ENCODE assay signal across 8 cellular contexts in the genomic region with DNA sequence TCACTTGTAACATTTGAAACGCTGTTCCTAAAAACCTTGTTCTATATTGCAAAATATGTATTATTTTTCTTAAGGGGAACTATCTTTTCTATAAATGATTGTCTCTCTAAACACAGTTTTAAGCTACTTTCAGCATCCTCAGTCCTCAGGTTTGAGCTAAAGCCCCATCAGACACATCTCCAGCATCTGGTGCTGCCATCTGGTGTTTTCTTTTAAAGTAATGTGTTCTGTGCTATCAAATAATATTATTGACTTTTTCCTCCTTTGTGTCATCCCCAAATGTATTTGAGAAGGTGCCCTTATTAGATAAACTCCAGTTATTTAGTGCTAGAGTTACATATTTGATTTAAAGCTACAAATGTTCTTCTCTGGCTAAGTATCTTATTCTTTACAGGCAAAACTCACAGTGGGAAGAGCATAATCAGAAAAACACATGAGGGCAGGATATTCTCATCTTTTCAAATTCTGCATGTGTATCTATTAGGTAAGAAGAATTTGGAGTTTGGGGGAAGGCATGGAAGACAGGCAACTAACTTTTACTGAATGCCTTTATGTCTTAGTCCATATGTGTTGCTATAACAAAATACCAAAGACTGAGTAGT. TPM values are rescaled to one million over a fixed set of nuclear protein-coding genes. Genes with fewer than 3 reads are reported as not detected.
DNase-seq lines count a peak whose midpoint lies in the region; ATAC-seq and TF ChIP-seq lines count a peak whose summit lies in the region.

No MANE protein-coding gene starts in this region.

- intact Hi-C loops in Calu3 (cut with micrococcal nuclease; ENCODE audit: unreplicated experiment), result loop anchor here (1.0 to 2.0 kb wide), 3 partner anchors 56 to 190 kb away; no protein-coding TSS in a partner anchor
- intact Hi-C loops in activated CD4-positive, alpha-beta memory T cell treated with anti-CD3 and anti-CD28 coated beads for 36 hours (cut with micrococcal nuclease), result no loop called here

- H3K27me3 Mint-ChIP-seq in Calu3 (ENCODE audit: unreplicated experiment) (no peaks in the 10 kb centered on the region), T-cell (peaks cover 0 to 6% of the 10 kb centered on the region in 2 donors)
- H3K27me3 Mint-ChIP-seq in activated CD4-positive, alpha-beta memory T cell treated with anti-CD3 and anti-CD28 coated beads for 36 hours, result peaks cover 2% of the 10 kb centered on the region

- POLR2A ChIA-PET in T-cell (lab: Charles Lee), result no interaction called here
- POLR2A ChIA-PET in activated CD4-positive, alpha-beta memory T cell treated with anti-CD3 and anti-CD28 coated beads for 36 hours (lab: Charles Lee), result no interaction called here

- WGBS in upper lobe of left lung, 2 donors, result 53 to 60% methylated on average over 1 of the region's 1 CpG

- no peak for TF ChIP-seq POLR2A in upper lobe of left lung (IDR thresholded peaks at IDR 0.05)

- no peak for TF ChIP-seq EP300 in upper lobe of left lung (IDR thresholded peaks at IDR 0.05)

- TF ChIP-seq CTCF in Calu3 (IDR thresholded peaks at IDR 0.05; ENCODE audit: unreplicated experiment) (peak; percentile 35), WERI-Rb-1 (IDR thresholded peaks at IDR 0.05; ENCODE audit: low read depth, low read length) (no peak), upper lobe of left lung (IDR thresholded peaks at IDR 0.05) (no peak)

- no peak for ATAC-seq in stimulated activated naive CD8-positive, alpha-beta T cell treated with anti-CD3 and anti-CD28 coated beads, Interleukin-15, Interleukin-2, amounts not matched to agents 100 U/mL and 50 U/mL, for 24 hours
- ATAC-seq in upper lobe of left lung (ENCODE audit: low FRiP score in 2 of 2) (no peak), T-cell (replicated peaks in 1 of 4) (no peak)

- H3K4me1 ChIP-seq in upper lobe of left lung, result no peaks in the 10 kb centered on the region

- H3K36me3 Mint-ChIP-seq in Calu3 (ENCODE audit: insufficient read depth, unreplicated experiment) (no peaks in the 10 kb centered on the region), T-cell (no peaks in the 10 kb centered on the region)
- no peaks in the 10 kb centered on the region for H3K36me3 Mint-ChIP-seq in activated CD4-positive, alpha-beta memory T cell treated with anti-CD3 and anti-CD28 coated beads for 36 hours

- H3K36me3 ChIP-seq in WERI-Rb-1 (no peaks in the 10 kb centered on the region), upper lobe of left lung (no peaks in the 10 kb centered on the region)

- H3K9me3 ChIP-seq in WERI-Rb-1 (ENCODE audit: severe bottlenecking), result no peaks in the 10 kb centered on the region
- no peaks in the 10 kb centered on the region for H3K9me3 ChIP-seq in upper lobe of left lung

- no peak overlapping the region for H3K27ac Mint-ChIP-seq in Calu3 (ENCODE audit: unreplicated experiment)
- no peak overlapping the region for H3K27ac Mint-ChIP-seq in T-cell
- H3K27ac Mint-ChIP-seq in activated CD4-positive, alpha-beta memory T cell treated with anti-CD3 and anti-CD28 coated beads for 36 hours, result no peak overlapping the region

- H3K9me3 Mint-ChIP-seq in Calu3 (ENCODE audit: low read depth, unreplicated experiment) (no peaks in the 10 kb centered on the region), T-cell (no peaks in the 10 kb centered on the region)
- H3K9me3 Mint-ChIP-seq in activated CD4-positive, alpha-beta memory T cell treated with anti-CD3 and anti-CD28 coated beads for 36 hours, result no peaks in the 10 kb centered on the region

- H3K27me3 ChIP-seq in WERI-Rb-1 (ENCODE audit: insufficient read depth, low read depth, severe bottlenecking) (no peaks in the 10 kb centered on the region), upper lobe of left lung (no peaks in the 10 kb centered on the region)

- peak overlapping the region; percentile 41 for H3K27ac ChIP-seq in WERI-Rb-1
- no peak overlapping the region for H3K27ac ChIP-seq in upper lobe of left lung

- no TSS peak for BruUV-seq in Calu3 (replicated peaks; lab: Mats Ljungman, UMichigan)

- no peak overlapping the region for H3K4me3 Mint-ChIP-seq in Calu3 (ENCODE audit: low read depth, unreplicated experiment)
- H3K4me3 Mint-ChIP-seq in T-cell, result no peak overlapping the region
- H3K4me3 Mint-ChIP-seq in activated CD4-positive, alpha-beta memory T cell treated with anti-CD3 and anti-CD28 coated beads for 36 hours, result no peak overlapping the region

- DNase-seq in Calu3 (peak; percentile 36), HPDE6-E6E7 (ENCODE audit: extremely low spot score) (peak; percentile 39), WERI-Rb-1 (peak; percentile 38), left kidney (ENCODE audit: low read depth, low spot score) (peak; percentile 56), upper lobe of left lung (no peak), T-cell (no peak)
- DNase-seq in stimulated activated naive CD8-positive, alpha-beta T cell treated with anti-CD3 and anti-CD28 coated beads, Interleukin-15, Interleukin-2, amounts not matched to agents 100 U/mL and 50 U/mL, for 24 hours, result no peak
- no peak for DNase-seq in activated CD4-positive, alpha-beta memory T cell treated with anti-CD3 and anti-CD28 coated beads for 36 hours

- H3K4me1 Mint-ChIP-seq in Calu3 (ENCODE audit: low read depth, unreplicated experiment) (peaks cover 3% of the 10 kb centered on the region), T-cell (peaks cover 8 to 13% (median 9%) of the 10 kb centered on the region in 3 donors)
- H3K4me1 Mint-ChIP-seq in activated CD4-positive, alpha-beta memory T cell treated with anti-CD3 and anti-CD28 coated beads for 36 hours (ENCODE audit: low read depth), result peaks cover 7% of the 10 kb centered on the region

- H3K4me3 ChIP-seq in WERI-Rb-1 (ENCODE audit: low read depth, low read length), result no peak overlapping the region
- no peak overlapping the region for H3K4me3 ChIP-seq in upper lobe of left lung

- CTCF ChIA-PET in Calu3 (lab: Charles Lee), result interaction anchor here (0.6 to 2.4 kb wide), 7 partner anchors 14 to 194 kb away, joined by 3 to 25 read pairs (median 6); no protein-coding TSS in a partner anchor
- CTCF ChIA-PET in T-cell (lab: Charles Lee), result interaction anchor here (0.5 to 0.6 kb wide), 2 partner anchors 55 to 128 kb away, joined by 3 read pairs; no protein-coding TSS in a partner anchor
- CTCF ChIA-PET in activated CD4-positive, alpha-beta memory T cell treated with anti-CD3 and anti-CD28 coated beads for 36 hours (lab: Charles Lee), result interaction anchor here (0.6 to 0.7 kb wide), 2 partner anchors 15 to 188 kb away, joined by 3 read pairs; no protein-coding TSS in a partner anchor

RNA-seq across cellular contexts. Expression of a gene that starts 27.5 kb away (rescaled TPM):
- 0.29 and 0.73 TPM in 2 replicates for total RNA-seq in Calu3 (2022)
- 10 to 100 TPM in 1 of 6 donors, 1 to 10 TPM in 4, under 1 TPM in 1; 0.40 to 15.7 (median 2.4) TPM for total RNA-seq in upper lobe of left lung
- total RNA-seq in T-cell, result under 1 TPM in 3 of 5 donors, not detected in 2; 0.41 to 0.58 (median 0.51) TPM
- not detected for total RNA-seq in activated CD4-positive, alpha-beta memory T cell treated with anti-CD3 and anti-CD28 coated beads for 36 hours

Comparison
In these comparisons a context has a peak if more than half of its experiments do, and no peak if none do; other contexts are left out.
1. DNase-seq: peak in Calu3 (single experiment), HPDE6-E6E7 (single experiment), WERI-Rb-1 (single experiment) and left kidney (single experiment); none in stimulated activated naive CD8-positive, alpha-beta T cell treated with anti-CD3 and anti-CD28 coated beads, Interleukin-15, Interleukin-2, amounts not matched to agents 100 U/mL and 50 U/mL, for 24 hours (single experiment), upper lobe of left lung (0 of 2), T-cell (0 of 34) and activated CD4-positive, alpha-beta memory T cell treated with anti-CD3 and anti-CD28 coated beads for 36 hours (single experiment).